Comparison of ENCODE assay signal across 17 cellular contexts in genomic region chr6:40672118-40672517, GRCh38.
DNase-seq lines count a peak whose midpoint lies in the region; ATAC-seq and TF ChIP-seq lines count a peak whose summit lies in the region.
"Had no signal": no experiment of that assay in that cellular context is flagged by ENCODE, and none has a peak within 500 bp of the region (broad histone marks: within the 10 kb centered on the region; RNA-seq: fewer than 3 reads in every experiment).

No MANE protein-coding gene starts in this region.

- H3K27ac ChIP-seq in left ventricle myocardium inferior (replicated peaks) (no peak overlapping the region), heart right ventricle (no peak overlapping the region)
- H3K27ac ChIP-seq: skin epidermis had no signal

- H3K4me3 Mint-ChIP-seq in activated T-cell treated with anti-CD3 and anti-CD28 coated beads, Interleukin-2, amount 50 U/mL, for 4 hours, result no peak overlapping the region
- H3K4me3 Mint-ChIP-seq: immature natural killer cell, mesothelial cell of epicardium, T-helper 17 cell had no signal

- H3K9me3 ChIP-seq in left ventricle myocardium inferior (replicated peaks) (no peaks in the 10 kb centered on the region), heart right ventricle (no peaks in the 10 kb centered on the region)

- H3K4me1 ChIP-seq in left ventricle myocardium inferior, result no peaks in the 10 kb centered on the region
- no peaks in the 10 kb centered on the region for H3K4me1 ChIP-seq in heart right ventricle

- no peaks in the 10 kb centered on the region for H3K4me1 Mint-ChIP-seq in activated T-cell treated with anti-CD3 and anti-CD28 coated beads, Interleukin-2, amount 50 U/mL, for 4 hours (ENCODE audit: low read depth)
- H3K4me1 Mint-ChIP-seq: immature natural killer cell, mesothelial cell of epicardium, T-helper 17 cell had no signal

- no peak overlapping the region for H3K4me3 ChIP-seq in left ventricle myocardium inferior
- no peak overlapping the region for H3K4me3 ChIP-seq in heart right ventricle
- H3K4me3 ChIP-seq: skin epidermis had no signal

- DNase-seq in left ventricle myocardium inferior, result no peak
- DNase-seq in heart right ventricle, result no peak
- peak; percentile 57 for DNase-seq in NCI-H510A treated with DMSO at 0.1 percent for 48 hours (lab: John Stamatoyannopoulos, UW)
- peak; percentile 16 to 39 for DNase-seq in erythroblast (lab: John Stamatoyannopoulos, UW)
- no peak for DNase-seq in medulla oblongata (ENCODE audit: extremely low spot score)
- DNase-seq in activated T-cell treated with anti-CD3 and anti-CD28 coated beads, Interleukin-2, amount 50 U/mL, for 4 hours, result no peak
- DNase-seq in left cardiac atrium, result no peak
- no peak for DNase-seq in NCI-H1105 treated with DMSO at 0.1 percent for 48 hours (lab: John Stamatoyannopoulos, UW)
- DNase-seq: caudate nucleus; effector memory CD4-positive, alpha-beta T cell; foreskin fibroblast; immature natural killer cell; nucleus accumbens; stimulated activated naive CD8-positive, alpha-beta T cell treated with anti-CD3 and anti-CD28 coated beads, Interleukin-15, Interleukin-2, amounts not matched to agents 100 U/mL and 50 U/mL, for 24 hours; T-helper 17 cell had no signal

- H3K9me3 Mint-ChIP-seq in activated T-cell treated with anti-CD3 and anti-CD28 coated beads, Interleukin-2, amount 50 U/mL, for 4 hours, result no peaks in the 10 kb centered on the region
- H3K9me3 Mint-ChIP-seq: immature natural killer cell had no signal

- TF ChIP-seq CTCF in left ventricle myocardium inferior (IDR thresholded peaks at IDR 0.05; ENCODE audit: borderline replicate concordance), result peak; percentile 25
- TF ChIP-seq CTCF in heart right ventricle (IDR thresholded peaks at IDR 0.05), result peak in 3 of 9 donors; percentile 11 to 26 (median 20)

- no peaks in the 10 kb centered on the region for H3K36me3 Mint-ChIP-seq in activated T-cell treated with anti-CD3 and anti-CD28 coated beads, Interleukin-2, amount 50 U/mL, for 4 hours (ENCODE audit: insufficient read depth)
- H3K36me3 Mint-ChIP-seq: immature natural killer cell, mesothelial cell of epicardium had no signal

- ATAC-seq in heart right ventricle (no peak), left cardiac atrium (no peak)
- no peak for ATAC-seq in activated T-cell treated with anti-CD3 and anti-CD28 coated beads, Interleukin-2, amount 50 U/mL, for 4 hours
- ATAC-seq: stimulated activated naive CD8-positive, alpha-beta T cell treated with anti-CD3 and anti-CD28 coated beads, Interleukin-15, Interleukin-2, amounts not matched to agents 100 U/mL and 50 U/mL, for 24 hours; T-helper 17 cell had no signal

- H3K36me3 ChIP-seq in left ventricle myocardium inferior (no peaks in the 10 kb centered on the region), heart right ventricle (no peaks in the 10 kb centered on the region)

- WGBS in heart right ventricle, 2 donors, result 70 to 72% methylated on average over 5 of the region's 5 CpGs

- H3K27me3 Mint-ChIP-seq in activated T-cell treated with anti-CD3 and anti-CD28 coated beads, Interleukin-2, amount 50 U/mL, for 4 hours (ENCODE audit: low read depth), result no peaks in the 10 kb centered on the region

- H3K27me3 ChIP-seq in left ventricle myocardium inferior (ENCODE audit: low read depth) (peaks cover 22% of the 10 kb centered on the region), heart right ventricle (peaks cover 0 to 9% (median 0%) of the 10 kb centered on the region in 7 donors)

- no peak for TF ChIP-seq POLR2A in erythroblast (IDR thresholded peaks at IDR 0.05; ENCODE audit: low read length)

- intact Hi-C loops in left ventricle myocardium inferior (cut with micrococcal nuclease) (no loop called here), heart right ventricle (cut with DNase I) (no loop called here), left cardiac atrium (cut with DNase I) (no loop called here)

Comparison
In these comparisons a context has a peak if more than half of its experiments do, and no peak if none do; other contexts are left out.
1. DNase-seq: peak in NCI-H510A treated with DMSO at 0.1 percent for 48 hours (single experiment) and erythroblast (2 of 2); none in left ventricle myocardium inferior (single experiment), heart right ventricle (0 of 2), medulla oblongata (single experiment), activated T-cell treated with anti-CD3 and anti-CD28 coated beads, Interleukin-2, amount 50 U/mL, for 4 hours (single experiment), left cardiac atrium (single experiment) and NCI-H1105 treated with DMSO at 0.1 percent for 48 hours (single experiment).